Comparison of ENCODE assay signal across 8 cellular contexts in genomic region chr12:49121047-49121696, GRCh38. TPM values are rescaled to one million over a fixed set of nuclear protein-coding genes. Genes with fewer than 3 reads are reported as not detected.
DNase-seq lines count a peak whose midpoint lies in the region; ATAC-seq and TF ChIP-seq lines count a peak whose summit lies in the region.

No MANE protein-coding gene starts in this region.

- H3K4me3 Mint-ChIP-seq in immature natural killer cell, result no peak overlapping the region

- WGBS in lower leg skin, 2 donors, result 27 to 34% methylated on average over 6 of the region's 6 CpGs

- no peaks in the 10 kb centered on the region for H3K9me3 ChIP-seq in left lung

- ATAC-seq in left lung (peak; percentile 92), GM21723 (IDR thresholded peaks at IDR 0.05; ENCODE audit: unreplicated experiment) (no peak), GM18870 (IDR thresholded peaks at IDR 0.05; ENCODE audit: unreplicated experiment) (no peak)

- peaks cover 0 to 2% (median 0%) of the 10 kb centered on the region in 3 donors for H3K27me3 Mint-ChIP-seq in immature natural killer cell (ENCODE audit: low read depth in 3 of 3)

- H3K36me3 ChIP-seq in GM06990 (ENCODE audit: control insufficient read depth, insufficient read depth, low read length) (no peaks in the 10 kb centered on the region), left lung (no peaks in the 10 kb centered on the region)

- H3K27ac ChIP-seq in left lung, result no peak overlapping the region

- no peaks in the 10 kb centered on the region for H3K4me1 ChIP-seq in left lung

- no peak overlapping the region for H3K27ac Mint-ChIP-seq in immature natural killer cell

- TF ChIP-seq POLR2A in lower leg skin (IDR thresholded peaks at IDR 0.05), result no peak

- TF ChIP-seq CTCF in GM06990 (IDR thresholded peaks at IDR 0.05; ENCODE audit: insufficient read depth, low read length, poor library complexity, severe bottlenecking) (peak; percentile 23), cardiac fibroblast (IDR thresholded peaks at IDR 0.05; ENCODE audit: low read depth, low read length) (peak; percentile 70), left lung (IDR thresholded peaks at IDR 0.05) (peak; percentile 47 to 53), lower leg skin (IDR thresholded peaks at IDR 0.05) (peak in 1 of 3 donors; percentile 20)

- H3K9me3 Mint-ChIP-seq in immature natural killer cell, result no peaks in the 10 kb centered on the region

- intact Hi-C loops in left lung (cut with DNase I), result loop anchor here in 1 of 2 donors (5.0 to 10.0 kb wide), 2 partner anchors 34 to 56 kb away; partner anchors contain the start of genes KMT2D and RHEBL1
- intact Hi-C loops in lower leg skin (cut with DNase I; ENCODE audit: low total_unique reads), result loop anchor here (5.0 kb wide), 1 partner anchor 34 kb away; no protein-coding TSS in a partner anchor

- H3K4me3 ChIP-seq in GM06990 (replicated peaks; ENCODE audit: low read depth, low read length) (no peak overlapping the region), cardiac fibroblast (replicated peaks in 1 of 2; ENCODE audit: low read depth in 2 of 2, low read length in 2 of 2) (no peak overlapping the region), left lung (no peak overlapping the region), lower leg skin (ENCODE audit: low read depth, poor library complexity, severe bottlenecking) (no peak overlapping the region)

- H3K27me3 ChIP-seq in GM06990 (replicated peaks; ENCODE audit: control insufficient read depth, insufficient read depth, low read length), result no peaks in the 10 kb centered on the region
- no peaks in the 10 kb centered on the region for H3K27me3 ChIP-seq in left lung

- no peaks in the 10 kb centered on the region for H3K4me1 Mint-ChIP-seq in immature natural killer cell

- no peaks in the 10 kb centered on the region for H3K36me3 Mint-ChIP-seq in immature natural killer cell

- no peak for DNase-seq in GM06990 (ENCODE audit: extremely low read depth, insufficient read length)
- peak; percentile 13 for DNase-seq in NCI-H510A (lab: John Stamatoyannopoulos, UW)
- DNase-seq in cardiac fibroblast (ENCODE audit: low read depth in 2 of 2), result peak; percentile 81 to 83
- no peak for DNase-seq in left lung
- DNase-seq in lower leg skin (ENCODE audit: low spot score in 2 of 2), result no peak
- DNase-seq in immature natural killer cell, result no peak

RNA-seq across cellular contexts. Expression of gene TUBA1B, which starts 10.0 kb away (rescaled TPM):
- total RNA-seq in left lung (1,000 to 10,000 TPM in 1 of 2 donors, 100 to 1,000 TPM in 1; 603 to 1,153 TPM), lower leg skin (100 to 1,000 TPM; 199 to 347 (median 240) TPM)
- polyA plus RNA-seq in immature natural killer cell, result 100 to 1,000 TPM; 477 to 869 (median 576) TPM

RNA-seq across cellular contexts. Expression of gene LMBR1L, which starts 10.5 kb away (rescaled TPM):
- total RNA-seq in left lung (10 to 100 TPM; 39.9 to 42.8 TPM), lower leg skin (100 to 1,000 TPM in 1 of 4 donors, 10 to 100 TPM in 3; 39.7 to 129 (median 49.4) TPM)
- 10 to 100 TPM; 15.9 to 46.0 (median 39.6) TPM for polyA plus RNA-seq in immature natural killer cell

RNA-seq across cellular contexts. Expression of gene DHH, which starts 26.6 kb away (rescaled TPM):
- total RNA-seq in left lung (1 to 10 TPM; 2.0 to 2.9 TPM), lower leg skin (under 1 TPM in 3 of 4 donors, not detected in 1; 0.23 to 0.45 (median 0.29) TPM)
- not detected for polyA plus RNA-seq in immature natural killer cell

RNA-seq across cellular contexts. Expression of gene RHEBL1, which starts 51.4 kb away (rescaled TPM):
- total RNA-seq in left lung, result 1 to 10 TPM in 1 of 2 donors, under 1 TPM in 1; 0.71 to 1.1 TPM
- 1 to 10 TPM; 1.4 to 2.1 (median 1.9) TPM for total RNA-seq in lower leg skin
- polyA plus RNA-seq in immature natural killer cell, result 10 to 100 TPM; 11.0 to 22.5 (median 16.5) TPM

Comparison
In these comparisons a context has a peak if more than half of its experiments do, and no peak if none do; other contexts are left out.
1. DNase-seq: peak in NCI-H510A (single experiment) and cardiac fibroblast (2 of 2); none in GM06990 (single experiment), left lung (0 of 2), lower leg skin (0 of 2) and immature natural killer cell (0 of 3).